In the genomic region with DNA sequence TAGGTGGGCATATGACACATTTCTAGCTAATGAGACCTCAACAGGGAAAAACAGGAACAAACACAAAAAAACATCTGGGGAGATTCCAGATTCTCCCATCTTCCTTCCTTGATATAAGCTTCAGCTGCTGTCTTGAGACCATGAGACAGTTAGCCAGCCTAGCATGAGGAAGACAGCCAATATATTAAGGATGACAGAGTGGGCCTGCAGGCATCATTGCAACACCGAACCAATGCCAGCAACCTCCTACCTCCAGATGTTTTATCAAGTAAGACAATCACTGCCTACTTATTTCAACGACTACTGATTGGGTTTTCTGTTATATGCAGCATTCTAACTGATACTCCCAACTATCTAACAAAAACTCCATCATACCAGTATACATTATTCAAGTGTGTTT, we compare ENCODE assay signal across 25 cellular contexts.
"Had no signal": no experiment of that assay in that cellular context is flagged by ENCODE, and none has a peak within 500 bp of the region (broad histone marks: within the 10 kb centered on the region; RNA-seq: fewer than 3 reads in every experiment).

No MANE protein-coding gene starts in this region.

- H3K4me2 ChIP-seq: smooth muscle cell had no signal

- H3K27me3 ChIP-seq: body of pancreas, heart right ventricle, sigmoid colon, stomach, transverse colon, uterus had no signal

- H3K9me3 ChIP-seq: body of pancreas, heart right ventricle, sigmoid colon, stomach, transverse colon, uterus had no signal

- ATAC-seq: activated CD8-positive, alpha-beta T cell treated with anti-CD3 and anti-CD28 coated beads, Interleukin-2, amount 10 ng/mL, durations not matched to agents 7 days and 5 days; activated naive CD8-positive, alpha-beta T cell treated with anti-CD3 and anti-CD28 coated beads, Interleukin-2, amount 50 U/mL, for 24 hours; body of pancreas; heart right ventricle; left lobe of liver; natural killer cell; stimulated activated memory B cell treated with anti-CD40 and anti-IgM and Interleukin-4, amounts not matched to agents 10 μg/mL and 1 μg/mL and 100 μg/mL, for 72 hours had no signal

- DNase-seq: activated CD4-positive, alpha-beta T cell treated with anti-CD3 and anti-CD28 coated beads for 1 hour; activated CD4-positive, alpha-beta T cell treated with anti-CD3 and anti-CD28 coated beads, Interleukin-2, amount 50 U/mL, for 1 hour; activated CD8-positive, alpha-beta T cell treated with anti-CD3 and anti-CD28 coated beads, Interleukin-2, amount 10 ng/mL, durations not matched to agents 7 days and 5 days; activated gamma-delta T cell; activated naive CD4-positive, alpha-beta T cell treated with anti-CD3 and anti-CD28 coated beads, Interleukin-2, amount 50 U/mL, for 16 hours; activated naive CD8-positive, alpha-beta T cell treated with anti-CD3 and anti-CD28 coated beads, Interleukin-2, amount 50 U/mL, for 24 hours; anterior cingulate cortex; body of pancreas; caudate nucleus; effector CD8-positive, alpha-beta T cell; heart right ventricle; kidney; midbrain; natural killer cell; sigmoid colon; stimulated activated CD4-positive, alpha-beta T cell treated with anti-CD3 and anti-CD28 coated beads, Interleukin-15, amount 100 ng/mL, for 24 hours; stomach; transverse colon; uterus; WERI-Rb-1 had no signal

- FAIRE-seq: kidney, TTC549 had no signal

- H3K36me3 ChIP-seq: heart right ventricle, sigmoid colon, stomach, transverse colon, uterus, WERI-Rb-1 had no signal

- H3K4me3 ChIP-seq: body of pancreas, heart right ventricle, lung, sigmoid colon, smooth muscle cell, stomach, transverse colon, uterus had no signal

- H3K27ac ChIP-seq: body of pancreas, heart right ventricle, stomach, transverse colon, uterus, WERI-Rb-1 had no signal

- H3K4me1 ChIP-seq: body of pancreas, heart right ventricle, uterus had no signal
